ENCODE assay signal across 8 cellular contexts in genomic region chr5:154189819-154190651, GRCh38. TPM values are rescaled to one million over a fixed set of nuclear protein-coding genes. Genes with fewer than 3 reads are reported as not detected.
A peak's percentile ranks its signal among the peaks of the same experiment; 100 is the strongest.
DNase-seq lines count a peak whose midpoint lies in the region; ATAC-seq, FAIRE-seq and TF ChIP-seq lines count a peak whose summit lies in the region.

No MANE protein-coding gene starts in this region.

- peak; percentile 93 for DNase-seq in DMS53 (lab: John Stamatoyannopoulos, UW)
- DNase-seq in HT-29 (ENCODE audit: low spot score), result peak; percentile 62
- DNase-seq in RCC 7860 (ENCODE audit: low spot score), result peak; percentile 64
- DNase-seq in activated T-helper 9 cell treated with anti-CD3 and anti-CD28 coated beads, Interleukin-2, amount 50 U/mL, for 16 hours (ENCODE audit: low read depth), result peak; percentile 68
- DNase-seq in fibroblast of villous mesenchyme (ENCODE audit: low read depth), result peak; percentile 74
- peak; percentile 89 for DNase-seq in stomach

- H3K36me3 ChIP-seq in neural cell (ENCODE audit: insufficient read depth, low read length) (no peaks in the 10 kb centered on the region), stomach (peaks cover 0 to 2% (median under 1%) of the 10 kb centered on the region in 4 donors)

- H3K9me2 ChIP-seq in neural cell (ENCODE audit: insufficient read depth, low read length), result no peaks in the 10 kb centered on the region

- no peaks in the 10 kb centered on the region for H3K79me2 ChIP-seq in neural cell (replicated peaks; ENCODE audit: insufficient read depth, low read length)

- H3K9ac ChIP-seq in neural cell (ENCODE audit: low read length), result peak overlapping the region; percentile 58

- peak; percentile 44 for TF ChIP-seq RAD21 in neural cell (conservative IDR thresholded peaks at IDR 0.05)

- no peak for FAIRE-seq in RCC 7860 (lab: Jason Lieb, UNC)

- H3K4me3 ChIP-seq in fibroblast of villous mesenchyme (ENCODE audit: low read depth, low read length), result peak overlapping the region; percentile 87
- H3K4me3 ChIP-seq in neural cell (ENCODE audit: low read length), result peak overlapping the region; percentile 96
- H3K4me3 ChIP-seq in stomach, result peak overlapping the region; percentile 66 to 93 (median 78)

- H2AFZ ChIP-seq in neural cell (ENCODE audit: low read depth, low read length), result peak overlapping the region; percentile 28

- TF ChIP-seq POLR2A in stomach (IDR thresholded peaks at IDR 0.05), result no peak

- peak overlapping the region; percentile 42 for H3K4me2 ChIP-seq in neural cell (ENCODE audit: low read length)

- TF ChIP-seq EP300 in neural cell (conservative IDR thresholded peaks at IDR 0.05; ENCODE audit: poor library complexity, severe bottlenecking) (no peak), stomach (IDR thresholded peaks at IDR 0.05) (no peak)

- WGBS in stomach, 5 donors, result 0 to 6% (median 0%) methylated on average over 17 to 80 of the region's 80 CpGs

- peak; percentile 69 for ATAC-seq in GM21360 (IDR thresholded peaks at IDR 0.05; ENCODE audit: unreplicated experiment)

- H3K4me1 ChIP-seq in stomach, result peaks cover 22 to 54% (median 43%) of the 10 kb centered on the region in 4 donors

- intact Hi-C loops in stomach (cut with DNase I; ENCODE audit: low total_unique reads), result loop anchor here (10.0 kb wide), 1 partner anchor 105 kb away; no protein-coding TSS in a partner anchor

- no peaks in the 10 kb centered on the region for H4K20me1 ChIP-seq in neural cell (ENCODE audit: insufficient read depth)

- no peaks in the 10 kb centered on the region for H3F3A ChIP-seq in neural cell (ENCODE audit: insufficient read depth, low read length, poor library complexity, severe bottlenecking)

- peak; percentile 45 for TF ChIP-seq CTCF in fibroblast of villous mesenchyme (IDR thresholded peaks at IDR 0.05; ENCODE audit: insufficient read depth, low read depth, low read length)
- TF ChIP-seq CTCF in neural cell (IDR thresholded peaks at IDR 0.05; ENCODE audit: poor library complexity, severe bottlenecking), result peak; percentile 66
- TF ChIP-seq CTCF in stomach (IDR thresholded peaks at IDR 0.05), result peak in 5 of 7 experiments; percentile 7 to 29 (median 16)

- H3K9me3 ChIP-seq in neural cell (ENCODE audit: low read length) (no peaks in the 10 kb centered on the region), stomach (no peaks in the 10 kb centered on the region)

- peaks cover 16% of the 10 kb centered on the region for H3K27me3 ChIP-seq in neural cell (ENCODE audit: insufficient read depth, low read depth, low read length)
- H3K27me3 ChIP-seq in stomach, result no peaks in the 10 kb centered on the region

- no peak overlapping the region for H3K27ac ChIP-seq in neural cell (ENCODE audit: low read length)
- peak overlapping the region; percentile 76 to 91 (median 88) for H3K27ac ChIP-seq in stomach

TF ChIP-seq in neural cell, 6 proteins besides CTCF, POLR2A, EP300 and RAD21:
- TF ChIP-seq MXI1 (conservative IDR thresholded peaks at IDR 0.05; ENCODE audit: poor library complexity, severe bottlenecking), result no peak
- peak; percentile 11 for TF ChIP-seq POLR2AphosphoS5 (IDR thresholded peaks at IDR 0.05)
- TF ChIP-seq TAF1 (IDR thresholded peaks at IDR 0.05; ENCODE audit: low read depth), result no peak
- peak; percentile 59 for TF ChIP-seq SMC3 (conservative IDR thresholded peaks at IDR 0.05; ENCODE audit: poor library complexity)
- no peak for TF ChIP-seq EZH2 (IDR thresholded peaks at IDR 0.05; ENCODE audit: borderline replicate concordance, insufficient read depth, low read length, poor library complexity, severe bottlenecking)
- no peak for TF ChIP-seq REST (IDR thresholded peaks at IDR 0.05; ENCODE audit: borderline replicate concordance)
TF ChIP-seq in neural cell: peak in this region for 2.

RNA-seq across cellular contexts. Expression of gene GALNT10, which starts 0.5 kb away (rescaled TPM):
- 6.4 and 8.0 TPM in 2 replicates for total RNA-seq in HT-29 (2014; rRNA removed; shearing (Covaris generic))
- total RNA-seq in fibroblast of villous mesenchyme (40.6 and 57.7 TPM in 2 replicates), stomach (10 to 100 TPM; 24.9 to 76.4 (median 47.7) TPM)
- polyA plus RNA-seq in neural cell (2.9 and 3.1 TPM in 2 replicates), stomach (10 to 100 TPM in 1 of 3 donors, 1 to 10 TPM in 2; 5.3 to 12.2 (median 6.4) TPM)
- 6.1 and 7.1 TPM in 2 replicates for polyA minus RNA-seq in neural cell

Comparison
In these comparisons a context has a peak if more than half of its experiments do, and no peak if none do; other contexts are left out.
1. CTCF ChIP-seq: peak in every context shown above with its lines; median percentile 66 in neural cell; 45 in fibroblast of villous mesenchyme; 16 in stomach.